ENCODE assay signal across 36 cellular contexts in genomic region chr20:21411725-21412124, GRCh38. TPM values are rescaled to one million over a fixed set of nuclear protein-coding genes. Genes with fewer than 3 reads are reported as not detected.
"Had no signal": no experiment of that assay in that cellular context is flagged by ENCODE, and none has a peak within 500 bp of the region (broad histone marks: within the 10 kb centered on the region; RNA-seq: fewer than 3 reads in every experiment).

No MANE protein-coding gene starts in this region.

- H2AFZ ChIP-seq: hepatocyte, neural progenitor cell had no signal

- H3K4me1 ChIP-seq: lower lobe of right lung, neural progenitor cell, right atrium auricular region, right lobe of liver, stomach, testis, thyroid gland, transverse colon, upper lobe of left lung, vagina had no signal

- H3K27ac ChIP-seq: hepatocyte, lower lobe of right lung, neural progenitor cell, neutrophil, ovary, right atrium auricular region, right lobe of liver, stomach, testis, thyroid gland, transverse colon, upper lobe of left lung, vagina had no signal

- H3K36me3 ChIP-seq: lower lobe of right lung, neural progenitor cell, neutrophil, ovary, right atrium auricular region, right lobe of liver, stomach, thyroid gland, transverse colon, upper lobe of left lung, vagina had no signal

- H3K9me3 ChIP-seq: neutrophil, ovary, right lobe of liver, testis, thyroid gland, transverse colon, vagina had no signal

- H3K27me3 ChIP-seq: ovary, right atrium auricular region, right lobe of liver, testis, thyroid gland, upper lobe of left lung, vagina had no signal

- FAIRE-seq: keratinocyte had no signal

- H3K9ac ChIP-seq: neural progenitor cell had no signal

- H3K4me2 ChIP-seq: hepatocyte, neural progenitor cell, smooth muscle cell had no signal

- ATAC-seq: left cardiac atrium; left lobe of liver; left ventricle myocardium superior; lower lobe of right lung; natural killer cell; right lobe of liver; stimulated activated naive B cell treated with anti-CD40 and anti-IgM and Interleukin-4, amounts not matched to agents 10 μg/mL and 1 μg/mL and 100 μg/mL, for 72 hours; stimulated activated naive CD8-positive, alpha-beta T cell treated with anti-CD3 and anti-CD28 coated beads, Interleukin-15, Interleukin-2, amounts not matched to agents 100 U/mL and 50 U/mL, for 24 hours had no signal

- H3K4me3 ChIP-seq: hepatocyte, lower lobe of right lung, neural progenitor cell, ovary, right atrium auricular region, right lobe of liver, smooth muscle cell, stomach, testis, thyroid gland, transverse colon, upper lobe of left lung, vagina had no signal

- DNase-seq: kidney glomerular epithelial cell; left cardiac atrium; left ventricle myocardium superior; lower lobe of right lung; mammary epithelial cell; mesendoderm; naive B cell; natural killer cell; nephron progenitor cell; ovary; right lobe of liver; stimulated activated CD4-positive, alpha-beta T cell treated with anti-CD3 and anti-CD28 coated beads, Interleukin-1b, Interleukin-23, amount 100 ng/mL, for 48 hours; stimulated activated CD4-positive, alpha-beta T cell treated with anti-CD3 and anti-CD28 coated beads, Interleukin-2, amount 100 ng/mL, for 48 hours; stimulated activated naive B cell treated with anti-CD40 and anti-IgM and Interleukin-4, amounts not matched to agents 10 μg/mL and 1 μg/mL and 100 μg/mL, for 72 hours; stimulated activated naive CD8-positive, alpha-beta T cell treated with anti-CD3 and anti-CD28 coated beads, Interleukin-15, Interleukin-2, amounts not matched to agents 100 U/mL and 50 U/mL, for 24 hours; stomach; testis; thyroid gland; transverse colon; upper lobe of left lung had no signal

RNA-seq across cellular contexts. Expression of gene NKX2-4, which starts 14.4 kb away (rescaled TPM):
- total RNA-seq: hepatocyte, left cardiac atrium, left lobe of liver, left ventricle myocardium superior, lower lobe of right lung, mammary epithelial cell, mesothelial cell of epicardium, mononuclear cell, natural killer cell, omental fat pad, ovary, progenitor cell of endocrine pancreas, pulmonary artery endothelial cell, renal cortical epithelial cell, right atrium auricular region, right lobe of liver, skeletal muscle tissue, smooth muscle cell, stomach, transverse colon, upper lobe of left lung, urinary bladder, vagina had no signal
- polyA plus RNA-seq: hepatocyte, keratinocyte, mammary epithelial cell, ovary, smooth muscle cell, stomach, urinary bladder had no signal
